Comparison of ENCODE assay signal across 1 cellular context in the genomic region with DNA sequence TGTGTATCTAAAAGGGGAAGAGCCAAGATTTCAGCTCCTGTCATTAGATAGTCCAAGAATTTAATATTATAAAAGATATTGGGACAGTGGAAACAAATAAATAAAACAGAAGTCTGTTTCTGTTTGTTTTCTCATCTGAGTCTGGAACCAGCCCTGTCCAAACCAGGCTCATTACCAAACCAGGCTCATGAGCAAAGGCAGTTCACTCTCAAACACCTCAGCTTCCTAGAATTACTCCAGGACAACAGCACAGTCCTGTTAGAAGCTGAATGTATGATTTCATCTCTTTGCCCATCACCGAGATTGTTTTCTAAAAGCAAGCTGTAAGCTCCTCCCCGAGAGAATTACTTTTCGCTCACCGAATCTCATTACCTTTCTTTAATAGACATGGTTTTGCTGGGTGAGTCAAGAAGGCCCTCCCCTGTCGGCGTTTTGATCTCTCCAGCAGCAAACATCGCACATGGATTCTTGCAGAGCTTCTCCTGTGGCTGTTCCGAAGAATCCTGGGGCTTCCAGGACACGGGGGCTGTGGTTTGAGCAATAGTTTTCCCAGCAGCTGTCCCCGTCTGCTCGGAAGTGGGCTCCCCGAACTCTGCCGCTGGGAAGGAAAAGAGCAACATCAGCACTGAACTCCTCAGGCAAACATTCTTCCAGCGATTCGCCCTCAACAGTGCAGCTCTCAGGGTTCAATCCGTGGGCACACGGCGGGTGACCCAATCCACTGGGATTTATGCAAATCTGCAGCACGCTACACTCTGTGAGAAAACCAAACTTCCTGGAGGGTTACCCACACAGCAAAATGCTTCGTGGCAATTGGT.
TF ChIP-seq lines count a peak whose summit lies in the region.

No MANE protein-coding gene starts in this region.

TF ChIP-seq in liver, 16 proteins besides CTCF, POLR2A, EP300 and RAD21 (continued from another document):
- TF ChIP-seq ZBTB33 (IDR thresholded peaks at IDR 0.05): no peak
TF ChIP-seq in liver: peak in this region for 1.
